In the genomic region with DNA sequence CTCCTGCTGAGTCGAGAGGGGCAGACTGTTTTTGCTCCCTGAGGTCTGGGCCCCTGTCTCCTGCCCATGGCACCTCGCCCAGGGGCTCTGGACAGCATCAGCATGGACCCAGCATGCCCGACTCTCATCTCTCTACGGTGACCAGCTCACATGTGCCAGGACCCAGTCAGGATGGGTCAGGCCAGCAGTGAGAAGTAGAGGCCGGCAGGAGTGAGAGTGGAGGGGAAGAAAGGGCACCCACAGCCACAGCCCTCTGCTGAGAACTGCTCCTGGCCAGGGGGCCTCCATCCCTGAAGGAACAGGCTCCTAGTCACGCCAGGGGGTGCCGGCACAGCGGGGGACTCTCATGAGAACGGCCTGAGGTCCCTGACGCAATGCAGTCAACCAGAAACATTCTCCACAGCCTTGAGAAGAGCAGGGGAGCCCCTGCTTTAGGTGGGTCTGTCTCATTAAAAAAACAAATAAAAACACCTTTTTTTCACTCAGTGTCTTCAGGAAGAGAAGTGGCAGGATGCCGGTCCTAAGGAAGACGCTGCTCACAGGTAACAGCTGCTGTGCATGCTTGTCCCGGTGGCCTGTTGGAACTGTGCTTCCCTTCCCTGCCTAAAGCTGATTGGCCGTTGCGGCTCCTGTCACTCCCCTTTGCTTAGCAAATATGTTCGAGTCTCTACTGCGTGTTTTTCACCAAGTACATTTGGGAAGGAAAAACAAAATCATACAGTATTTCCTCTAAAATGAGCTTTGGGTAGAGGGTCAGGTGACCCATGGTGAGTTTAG, we compare ENCODE assay signal across 14 cellular contexts.
"Had no signal": no experiment of that assay in that cellular context is flagged by ENCODE, and none has a peak within 500 bp of the region (broad histone marks: within the 10 kb centered on the region; RNA-seq: fewer than 3 reads in every experiment).

No MANE protein-coding gene starts in this region.

- H3K4me1 ChIP-seq: body of pancreas, lower lobe of right lung, suprapubic skin had no signal

- H3K27me3 ChIP-seq: body of pancreas, dorsolateral prefrontal cortex, suprapubic skin, upper lobe of left lung had no signal

- H3K4me3 ChIP-seq: body of pancreas, dorsolateral prefrontal cortex, lower lobe of right lung, suprapubic skin, upper lobe of left lung had no signal

- ATAC-seq: body of pancreas, esophagus mucosa, lower lobe of right lung had no signal

- H3K9me3 ChIP-seq: body of pancreas, lower lobe of right lung, suprapubic skin, upper lobe of left lung had no signal

- H3K27ac ChIP-seq: body of pancreas, lower lobe of right lung, suprapubic skin, upper lobe of left lung had no signal

- DNase-seq: activated CD4-positive, alpha-beta memory T cell treated with anti-CD3 and anti-CD28 coated beads for 36 hours; activated CD4-positive, alpha-beta T cell treated with anti-CD3 and anti-CD28 coated beads for 1 hour; activated naive CD4-positive, alpha-beta T cell treated with anti-CD3 and anti-CD28 coated beads, Interleukin-2, amount 50 U/mL, for 16 hours; body of pancreas; hypothalamus; lower lobe of right lung; midbrain; small intestine; stimulated activated naive CD4-positive, alpha-beta T cell treated with Interleukin-2 at 50 U/mL for 16 hours; SW 1271 had no signal
